Comparison of ENCODE assay signal across 24 cellular contexts in genomic region chr1:42773420-42773819, GRCh38. TPM values are rescaled to one million over a fixed set of nuclear protein-coding genes. Genes with fewer than 3 reads are reported as not detected.
DNase-seq lines count a peak whose midpoint lies in the region; ATAC-seq and TF ChIP-seq lines count a peak whose summit lies in the region.
"Had no signal": no experiment of that assay in that cellular context is flagged by ENCODE, and none has a peak within 500 bp of the region (broad histone marks: within the 10 kb centered on the region; RNA-seq: fewer than 3 reads in every experiment).

No MANE protein-coding gene starts in this region.

- ATAC-seq in activated T-helper 17 cell treated with anti-CD3 and anti-CD28 coated beads, Interleukin-2, amount 50 U/mL, for 72 hours (replicated peaks) = peak; percentile 53
- no peak for ATAC-seq in GM18907 (IDR thresholded peaks at IDR 0.05; ENCODE audit: unreplicated experiment)
- ATAC-seq: Panc1 had no signal

- TF ChIP-seq EP300 in ovary (IDR thresholded peaks at IDR 0.05) = no peak

- no peaks in the 10 kb centered on the region for H3K27me3 ChIP-seq in ovary

- 46 to 48% (median 48%) methylated on average over 2 of the region's 2 CpGs for WGBS in ovary, 3 donors

- H3K27me3 Mint-ChIP-seq in activated CD4-positive, alpha-beta T cell treated with anti-CD3 and anti-CD28 coated beads, Interleukin-2, amount 10 ng/mL, durations not matched to agents 24 days and 14 days = no peaks in the 10 kb centered on the region
- no peaks in the 10 kb centered on the region for H3K27me3 Mint-ChIP-seq in activated naive CD8-positive, alpha-beta T cell
- no peaks in the 10 kb centered on the region for H3K27me3 Mint-ChIP-seq in activated naive CD8-positive, alpha-beta T cell treated with anti-CD3 and anti-CD28 coated beads for 36 hours
- H3K27me3 Mint-ChIP-seq in activated T-helper 17 cell treated with anti-CD3 and anti-CD28 coated beads, Interleukin-2, amount 50 U/mL, for 72 hours = no peaks in the 10 kb centered on the region
- H3K27me3 Mint-ChIP-seq in nephron progenitor cell (ENCODE audit: low read depth, poor library complexity) = no peaks in the 10 kb centered on the region

- peaks cover 3% of the 10 kb centered on the region for H3K4me1 ChIP-seq in ovary (ENCODE audit: insufficient read depth)

- no peak overlapping the region for H3K27ac ChIP-seq in ovary
- H3K27ac ChIP-seq: C4-2B had no signal

- TF ChIP-seq CTCF in nephron progenitor cell (IDR thresholded peaks at IDR 0.05) (no peak), ovary (IDR thresholded peaks at IDR 0.05) (no peak)

- no peaks in the 10 kb centered on the region for H3K9me3 ChIP-seq in ovary

- DNase-seq in activated CD4-positive, alpha-beta T cell treated with anti-CD3 and anti-CD28 coated beads, Interleukin-2, amount 10 ng/mL, durations not matched to agents 24 days and 14 days = no peak
- no peak for DNase-seq in activated CD4-positive, alpha-beta T cell treated with anti-CD3 and anti-CD28 coated beads, Interleukin-2, amount 50 U/mL, for 48 hours
- no peak for DNase-seq in activated naive CD8-positive, alpha-beta T cell treated with anti-CD3 and anti-CD28 coated beads for 36 hours
- no peak for DNase-seq in nephron progenitor cell
- DNase-seq in ovary = no peak
- DNase-seq: AML-193, DMS53, GDM1, KG1, MV-4-11, NCI-H1105 treated with DMSO at 0.1 percent for 48 hours, NCI-H2081, NCI-H2171, NCI-H345, NCI-H524, NCI-H774 had no signal

- H3K27ac Mint-ChIP-seq in activated CD4-positive, alpha-beta T cell treated with anti-CD3 and anti-CD28 coated beads, Interleukin-2, amount 10 ng/mL, durations not matched to agents 24 days and 14 days = peak overlapping the region; percentile 39
- peak overlapping the region; percentile 29 for H3K27ac Mint-ChIP-seq in activated naive CD8-positive, alpha-beta T cell
- H3K27ac Mint-ChIP-seq in activated naive CD8-positive, alpha-beta T cell treated with anti-CD3 and anti-CD28 coated beads for 36 hours = no peak overlapping the region
- peak overlapping the region; percentile 51 for H3K27ac Mint-ChIP-seq in activated T-helper 17 cell treated with anti-CD3 and anti-CD28 coated beads, Interleukin-2, amount 50 U/mL, for 72 hours
- peak overlapping the region; percentile 3 for H3K27ac Mint-ChIP-seq in nephron progenitor cell

- no peaks in the 10 kb centered on the region for H3K9me3 Mint-ChIP-seq in activated CD4-positive, alpha-beta T cell treated with anti-CD3 and anti-CD28 coated beads, Interleukin-2, amount 10 ng/mL, durations not matched to agents 24 days and 14 days
- no peaks in the 10 kb centered on the region for H3K9me3 Mint-ChIP-seq in activated naive CD8-positive, alpha-beta T cell (ENCODE audit: low read depth)
- no peaks in the 10 kb centered on the region for H3K9me3 Mint-ChIP-seq in activated naive CD8-positive, alpha-beta T cell treated with anti-CD3 and anti-CD28 coated beads for 36 hours
- no peaks in the 10 kb centered on the region for H3K9me3 Mint-ChIP-seq in activated T-helper 17 cell treated with anti-CD3 and anti-CD28 coated beads, Interleukin-2, amount 50 U/mL, for 72 hours
- no peaks in the 10 kb centered on the region for H3K9me3 Mint-ChIP-seq in nephron progenitor cell

- no peak for TF ChIP-seq POLR2A in ovary (IDR thresholded peaks at IDR 0.05)

- peaks cover 33% of the 10 kb centered on the region for H3K4me1 Mint-ChIP-seq in activated CD4-positive, alpha-beta T cell treated with anti-CD3 and anti-CD28 coated beads, Interleukin-2, amount 10 ng/mL, durations not matched to agents 24 days and 14 days
- peaks cover 39% of the 10 kb centered on the region for H3K4me1 Mint-ChIP-seq in activated naive CD8-positive, alpha-beta T cell (ENCODE audit: low read depth)
- peaks cover 43% of the 10 kb centered on the region for H3K4me1 Mint-ChIP-seq in activated naive CD8-positive, alpha-beta T cell treated with anti-CD3 and anti-CD28 coated beads for 36 hours
- peaks cover 23% of the 10 kb centered on the region for H3K4me1 Mint-ChIP-seq in activated T-helper 17 cell treated with anti-CD3 and anti-CD28 coated beads, Interleukin-2, amount 50 U/mL, for 72 hours
- peaks cover 21% of the 10 kb centered on the region for H3K4me1 Mint-ChIP-seq in nephron progenitor cell

- intact Hi-C loops in activated CD4-positive, alpha-beta T cell treated with anti-CD3 and anti-CD28 coated beads, Interleukin-2, amount 10 ng/mL, durations not matched to agents 24 days and 14 days (cut with micrococcal nuclease) = no loop called here
- intact Hi-C loops in ovary (cut with DNase I) = loop anchor here in 1 of 4 donors (10.0 kb wide), 1 partner anchor 291 kb away; no protein-coding TSS in a partner anchor

- no peaks in the 10 kb centered on the region for H3K36me3 ChIP-seq in ovary

- H3K36me3 Mint-ChIP-seq in activated CD4-positive, alpha-beta T cell treated with anti-CD3 and anti-CD28 coated beads, Interleukin-2, amount 10 ng/mL, durations not matched to agents 24 days and 14 days (ENCODE audit: low read depth) = peaks cover 56% of the 10 kb centered on the region
- H3K36me3 Mint-ChIP-seq in activated naive CD8-positive, alpha-beta T cell = peaks cover 13% of the 10 kb centered on the region
- peaks cover 30% of the 10 kb centered on the region for H3K36me3 Mint-ChIP-seq in activated naive CD8-positive, alpha-beta T cell treated with anti-CD3 and anti-CD28 coated beads for 36 hours
- peaks cover 90% of the 10 kb centered on the region for H3K36me3 Mint-ChIP-seq in activated T-helper 17 cell treated with anti-CD3 and anti-CD28 coated beads, Interleukin-2, amount 50 U/mL, for 72 hours (ENCODE audit: low read depth)
- peaks cover 84% of the 10 kb centered on the region for H3K36me3 Mint-ChIP-seq in nephron progenitor cell (ENCODE audit: low read depth)

- H3K4me3 ChIP-seq in ovary = no peak overlapping the region

- no peak overlapping the region for H3K4me3 Mint-ChIP-seq in activated CD4-positive, alpha-beta T cell treated with anti-CD3 and anti-CD28 coated beads, Interleukin-2, amount 10 ng/mL, durations not matched to agents 24 days and 14 days
- H3K4me3 Mint-ChIP-seq in activated naive CD8-positive, alpha-beta T cell = no peak overlapping the region
- no peak overlapping the region for H3K4me3 Mint-ChIP-seq in activated naive CD8-positive, alpha-beta T cell treated with anti-CD3 and anti-CD28 coated beads for 36 hours
- no peak overlapping the region for H3K4me3 Mint-ChIP-seq in activated T-helper 17 cell treated with anti-CD3 and anti-CD28 coated beads, Interleukin-2, amount 50 U/mL, for 72 hours
- H3K4me3 Mint-ChIP-seq in nephron progenitor cell = no peak overlapping the region

RNA-seq across cellular contexts. Expression of gene C1orf50, which starts 6.4 kb away (rescaled TPM):
- 6.2 and 6.3 TPM in 2 replicates for total RNA-seq in activated CD4-positive, alpha-beta T cell treated with anti-CD3 and anti-CD28 coated beads, Interleukin-2, amount 10 ng/mL, durations not matched to agents 24 days and 14 days
- total RNA-seq in activated naive CD8-positive, alpha-beta T cell treated with anti-CD3 and anti-CD28 coated beads for 36 hours = 1 to 10 TPM; 6.9 to 7.2 TPM
- total RNA-seq in activated T-helper 17 cell treated with anti-CD3 and anti-CD28 coated beads, Interleukin-2, amount 50 U/mL, for 72 hours = 10 to 100 TPM in 1 of 2 donors, 1 to 10 TPM in 1; 6.5 to 10.7 TPM
- total RNA-seq in ovary = 10 to 100 TPM in 1 of 7 donors, 1 to 10 TPM in 6; 1.3 to 10.1 (median 5.8) TPM
- 10 to 100 TPM in 1 of 2 donors, 1 to 10 TPM in 1; 3.7 to 13.6 TPM for polyA plus RNA-seq in ovary

RNA-seq across cellular contexts. Expression of gene P3H1, which starts 6.6 kb away (rescaled TPM):
- 47.4 and 51.1 TPM in 2 replicates for total RNA-seq in activated CD4-positive, alpha-beta T cell treated with anti-CD3 and anti-CD28 coated beads, Interleukin-2, amount 10 ng/mL, durations not matched to agents 24 days and 14 days
- 10 to 100 TPM; 24.1 to 27.8 TPM for total RNA-seq in activated naive CD8-positive, alpha-beta T cell treated with anti-CD3 and anti-CD28 coated beads for 36 hours
- total RNA-seq in activated T-helper 17 cell treated with anti-CD3 and anti-CD28 coated beads, Interleukin-2, amount 50 U/mL, for 72 hours = 10 to 100 TPM; 24.5 to 33.4 TPM
- 10 to 100 TPM; 22.5 to 47.0 (median 39.4) TPM for total RNA-seq in ovary
- 10 to 100 TPM; 33.2 to 40.7 TPM for polyA plus RNA-seq in ovary

RNA-seq across cellular contexts. Expression of gene TMEM269, which starts 11.4 kb away (rescaled TPM):
- total RNA-seq in activated CD4-positive, alpha-beta T cell treated with anti-CD3 and anti-CD28 coated beads, Interleukin-2, amount 10 ng/mL, durations not matched to agents 24 days and 14 days = 0.12 TPM in 1 of 2 replicates, not detected in the other
- under 1 TPM; 0.06 to 0.32 TPM for total RNA-seq in activated naive CD8-positive, alpha-beta T cell treated with anti-CD3 and anti-CD28 coated beads for 36 hours
- total RNA-seq in activated T-helper 17 cell treated with anti-CD3 and anti-CD28 coated beads, Interleukin-2, amount 50 U/mL, for 72 hours = 1 to 10 TPM in 1 of 2 donors, under 1 TPM in 1; 0.15 to 2.8 TPM
- total RNA-seq in ovary = under 1 TPM in 4 of 7 donors, not detected in 3; 0.12 to 0.62 (median 0.55) TPM
- under 1 TPM; 0.07 TPM for polyA plus RNA-seq in ovary
- total RNA-seq: A172, HT1080 had no signal

RNA-seq across cellular contexts. Expression of gene CLDN19, which starts 33.4 kb away (rescaled TPM):
- not detected in 2 replicates for total RNA-seq in activated CD4-positive, alpha-beta T cell treated with anti-CD3 and anti-CD28 coated beads, Interleukin-2, amount 10 ng/mL, durations not matched to agents 24 days and 14 days
- not detected for total RNA-seq in activated naive CD8-positive, alpha-beta T cell treated with anti-CD3 and anti-CD28 coated beads for 36 hours
- not detected for total RNA-seq in activated T-helper 17 cell treated with anti-CD3 and anti-CD28 coated beads, Interleukin-2, amount 50 U/mL, for 72 hours
- total RNA-seq in ovary = under 1 TPM in 2 of 7 donors, not detected in 5; 0.24 to 0.52 TPM
- polyA plus RNA-seq in ovary = under 1 TPM in 1 of 2 donors, not detected in 1; 0.07 TPM
- total RNA-seq: A172, HT1080 had no signal
- polyA plus RNA-seq: AG04450 had no signal

RNA-seq across cellular contexts. Expression of gene ERMAP, which starts 43.5 kb away (rescaled TPM):
- total RNA-seq in activated CD4-positive, alpha-beta T cell treated with anti-CD3 and anti-CD28 coated beads, Interleukin-2, amount 10 ng/mL, durations not matched to agents 24 days and 14 days = 3.5 and 3.8 TPM in 2 replicates
- total RNA-seq in activated naive CD8-positive, alpha-beta T cell treated with anti-CD3 and anti-CD28 coated beads for 36 hours = 1 to 10 TPM; 3.1 to 3.2 TPM
- 1 to 10 TPM; 3.7 to 4.8 TPM for total RNA-seq in activated T-helper 17 cell treated with anti-CD3 and anti-CD28 coated beads, Interleukin-2, amount 50 U/mL, for 72 hours
- 10 to 100 TPM in 1 of 7 donors, 1 to 10 TPM in 6; 3.2 to 10.6 (median 7.7) TPM for total RNA-seq in ovary
- polyA plus RNA-seq in ovary = 10 to 100 TPM in 1 of 2 donors, 1 to 10 TPM in 1; 5.0 to 12.8 TPM
